11 cellular contexts compared by ENCODE assay signal in the genomic region with DNA sequence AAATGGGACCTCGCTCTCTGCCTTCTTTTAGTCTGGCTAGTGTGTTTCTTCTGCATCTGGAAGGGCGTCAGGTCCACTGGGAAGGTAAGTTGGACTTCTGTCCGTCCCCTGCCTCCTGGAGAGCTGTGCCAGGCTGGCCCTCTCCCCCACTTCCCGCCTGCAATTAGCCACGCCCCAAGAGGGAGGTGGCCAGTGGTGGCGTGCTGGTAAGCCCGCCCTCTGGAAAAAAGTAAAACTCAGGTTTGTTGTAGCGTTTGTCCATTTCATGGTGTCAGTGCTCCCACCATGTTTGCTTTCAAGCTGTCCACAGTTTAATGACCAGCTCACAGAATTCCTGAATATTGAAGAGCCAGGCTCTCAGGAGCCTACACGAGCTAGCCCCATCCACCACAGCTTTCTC. TPM values are rescaled to one million over a fixed set of nuclear protein-coding genes. Genes with fewer than 3 reads are reported as not detected.
DNase-seq lines count a peak whose midpoint lies in the region; ATAC-seq and TF ChIP-seq lines count a peak whose summit lies in the region.
"Had no signal": no experiment of that assay in that cellular context is flagged by ENCODE, and none has a peak within 500 bp of the region (broad histone marks: within the 10 kb centered on the region; RNA-seq: fewer than 3 reads in every experiment).

No MANE protein-coding gene starts in this region.

- H3K36me3 Mint-ChIP-seq in GM23338 (ENCODE audit: low read depth), result peaks cover 55% of the 10 kb centered on the region
- no peaks in the 10 kb centered on the region for H3K36me3 Mint-ChIP-seq in natural killer cell

- no peaks in the 10 kb centered on the region for H3K79me2 ChIP-seq in GM23338 (replicated peaks; ENCODE audit: insufficient read depth)
- peaks cover 12% of the 10 kb centered on the region for H3K79me2 ChIP-seq in OCI-LY3 (ENCODE audit: low read length)
- H3K79me2 ChIP-seq in osteoblast (ENCODE audit: insufficient read depth, low read length), result no peaks in the 10 kb centered on the region

- H3F3A ChIP-seq in GM23338 (replicated peaks; ENCODE audit: low read depth), result 0 out of 2 replicates have a peak, but pooled peaks cover 9% of the 10 kb centered on the region

- H3K27ac ChIP-seq in GM23338 (ENCODE audit: low read depth) (peak overlapping the region; percentile 83; the same call in 1 of the 2 replicates), OCI-LY3 (ENCODE audit: low read length) (peak overlapping the region; percentile 82), osteoblast (ENCODE audit: low read depth, low read length) (no peak overlapping the region)

- H3K9me3 ChIP-seq in OCI-LY3 (ENCODE audit: insufficient read depth, low read length) (no peaks in the 10 kb centered on the region), osteoblast (ENCODE audit: low read depth, low read length) (no peaks in the 10 kb centered on the region)

- peak; percentile 66 for DNase-seq in GM23338 (ENCODE audit: low spot score)
- peak; percentile 38 for DNase-seq in iPS DF 4.7 (ENCODE audit: extremely low read depth, low spot score)
- DNase-seq in osteoblast (ENCODE audit: insufficient read length, low spot score, missing footprints), result peak; percentile 49
- no peak for DNase-seq in natural killer cell
- DNase-seq: activated T-cell treated with anti-CD3 and anti-CD28 coated beads, Interleukin-2, amount 50 U/mL, for 1 hour; GF-D8; NCI-H2107 had no signal

- H3K4me3 ChIP-seq in GM23338 (no peak overlapping the region), OCI-LY3 (ENCODE audit: low read length) (peak overlapping the region; percentile 39), osteoblast (ENCODE audit: insufficient read depth, low read length) (no peak overlapping the region)

- peak; percentile 83 for ATAC-seq in GM23338
- ATAC-seq in HG03460 (IDR thresholded peaks at IDR 0.05; ENCODE audit: unreplicated experiment), result no peak
- no peak for ATAC-seq in natural killer cell
- no peak for ATAC-seq in HG03354 (IDR thresholded peaks at IDR 0.05; ENCODE audit: poor library complexity, severe bottlenecking, unreplicated experiment)
- ATAC-seq: sciatic nerve had no signal

- H3K9me3 Mint-ChIP-seq in GM23338, result no peaks in the 10 kb centered on the region
- H3K9me3 Mint-ChIP-seq in natural killer cell, result no peaks in the 10 kb centered on the region

- no peak for TF ChIP-seq CTCF in GM23338 (conservative IDR thresholded peaks at IDR 0.05; ENCODE audit: low read depth in 2 of 2)
- TF ChIP-seq CTCF in OCI-LY3 (IDR thresholded peaks at IDR 0.05; ENCODE audit: low read depth, low read length), result no peak
- no peak for TF ChIP-seq CTCF in osteoblast (IDR thresholded peaks at IDR 0.05; ENCODE audit: extremely low read depth, low read depth, low read length)
- no peak for TF ChIP-seq CTCF in natural killer cell (IDR thresholded peaks at IDR 0.05)

- H3K4me1 Mint-ChIP-seq in GM23338 (peaks cover 13% of the 10 kb centered on the region), natural killer cell (peaks cover 7 to 10% of the 10 kb centered on the region in 2 donors)

- peaks cover 23% of the 10 kb centered on the region for H3K27me3 Mint-ChIP-seq in GM23338 (ENCODE audit: insufficient read depth, low read depth, poor library complexity)
- H3K27me3 Mint-ChIP-seq in natural killer cell (ENCODE audit: low read depth in 2 of 2), result no peaks in the 10 kb centered on the region

- no peaks in the 10 kb centered on the region for H3K9me2 ChIP-seq in GM23338 (ENCODE audit: insufficient read depth)

- H2AFZ ChIP-seq in GM23338 (no peak overlapping the region), OCI-LY3 (ENCODE audit: low read depth, low read length) (no peak overlapping the region), osteoblast (ENCODE audit: low read length) (no peak overlapping the region)

- H3K27me3 ChIP-seq in GM23338 (ENCODE audit: insufficient read depth), result no peaks in the 10 kb centered on the region
- no peaks in the 10 kb centered on the region for H3K27me3 ChIP-seq in OCI-LY3 (ENCODE audit: low read depth, low read length)
- no peaks in the 10 kb centered on the region for H3K27me3 ChIP-seq in osteoblast (ENCODE audit: insufficient read depth, low read length)

- H3K4me3 Mint-ChIP-seq in GM23338 (no peak overlapping the region), natural killer cell (no peak overlapping the region)

- H3K36me3 ChIP-seq in GM23338 (ENCODE audit: insufficient read depth) (peaks cover 34% of the 10 kb centered on the region), OCI-LY3 (replicated peaks; ENCODE audit: low read depth, low read length) (peaks cover 95% of the 10 kb centered on the region), osteoblast (ENCODE audit: insufficient read depth, low read length) (peaks cover 83% of the 10 kb centered on the region)

- peaks cover 10% of the 10 kb centered on the region for H3K4me1 ChIP-seq in GM23338 (ENCODE audit: insufficient read depth)
- H3K4me1 ChIP-seq in OCI-LY3 (ENCODE audit: low read length), result peaks cover 66% of the 10 kb centered on the region
- H3K4me1 ChIP-seq in osteoblast (ENCODE audit: insufficient read depth, low read length), result peaks cover 34% of the 10 kb centered on the region

- H4K20me1 ChIP-seq in GM23338 (replicated peaks; ENCODE audit: insufficient read depth), result peaks cover 15% of the 10 kb centered on the region
- no peaks in the 10 kb centered on the region for H4K20me1 ChIP-seq in OCI-LY3 (ENCODE audit: insufficient read depth, low read length)
- H4K20me1 ChIP-seq in osteoblast (ENCODE audit: insufficient read depth, low read length), result no peaks in the 10 kb centered on the region

- peak overlapping the region; percentile 85 for H3K27ac Mint-ChIP-seq in GM23338
- H3K27ac Mint-ChIP-seq in natural killer cell, result no peak overlapping the region

- peak overlapping the region; percentile 59 for H3K9ac ChIP-seq in OCI-LY3 (ENCODE audit: low read length)

- intact Hi-C loops in natural killer cell (cut with micrococcal nuclease), result no loop called here

- no peak overlapping the region for H3K4me2 ChIP-seq in GM23338
- peak overlapping the region; percentile 62 for H3K4me2 ChIP-seq in OCI-LY3 (ENCODE audit: low read length)
- no peak overlapping the region for H3K4me2 ChIP-seq in osteoblast (ENCODE audit: insufficient read depth, low read length)

TF ChIP-seq in GM23338, 12 proteins besides CTCF, POLR2A, EP300 and RAD21 (continues in another document):
- TF ChIP-seq EZH2phosphoT487 (IDR thresholded peaks at IDR 0.05; ENCODE audit: unreplicated experiment), result no peak
- TF ChIP-seq, protein P1, sequence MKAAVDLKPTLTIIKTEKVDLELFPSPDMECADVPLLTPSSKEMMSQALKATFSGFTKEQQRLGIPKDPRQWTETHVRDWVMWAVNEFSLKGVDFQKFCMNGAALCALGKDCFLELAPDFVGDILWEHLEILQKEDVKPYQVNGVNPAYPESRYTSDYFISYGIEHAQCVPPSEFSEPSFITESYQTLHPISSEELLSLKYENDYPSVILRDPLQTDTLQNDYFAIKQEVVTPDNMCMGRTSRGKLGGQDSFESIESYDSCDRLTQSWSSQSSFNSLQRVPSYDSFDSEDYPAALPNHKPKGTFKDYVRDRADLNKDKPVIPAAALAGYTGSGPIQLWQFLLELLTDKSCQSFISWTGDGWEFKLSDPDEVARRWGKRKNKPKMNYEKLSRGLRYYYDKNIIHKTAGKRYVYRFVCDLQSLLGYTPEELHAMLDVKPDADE (IDR thresholded peaks at IDR 0.05), result no peak

RNA-seq across cellular contexts. Expression of a gene that starts 55.6 kb away (rescaled TPM):
- 142 and 150 TPM in 2 replicates for total RNA-seq in GM23338 (2014; rRNA removed; shearing (Covaris generic))
- 27.5 and 31.6 TPM in 2 replicates for polyA plus RNA-seq in GM23338 (2016; fragmentation: Nextera tagmentation; extraction: Ambion mirVana)
- total RNA-seq in osteoblast (76.6 and 86.5 TPM in 2 replicates), natural killer cell (10 to 100 TPM; 43.7 to 55.4 (median 50.1) TPM)
